Comparison of ENCODE assay signal across 20 cellular contexts in the genomic region with DNA sequence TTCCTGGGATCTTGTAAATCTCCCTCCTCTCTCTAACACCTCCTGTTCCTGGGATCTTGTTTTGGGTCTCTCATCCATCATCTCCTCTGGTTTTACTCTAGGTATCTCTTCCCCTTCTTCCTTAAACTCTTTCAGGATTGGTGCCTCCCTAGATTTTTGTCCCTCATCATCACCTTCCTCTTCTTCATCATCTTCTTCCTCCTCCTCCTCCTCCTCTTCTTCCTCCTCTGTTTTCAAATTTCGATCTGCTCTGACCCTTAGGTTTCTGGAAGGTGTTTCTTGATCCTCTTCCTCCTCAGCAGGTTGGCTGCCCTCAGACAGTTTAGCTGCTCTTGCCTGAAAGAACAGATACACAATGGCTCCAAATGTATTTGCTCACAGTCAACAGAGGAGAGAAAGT. TPM values are rescaled to one million over a fixed set of nuclear protein-coding genes. Genes with fewer than 3 reads are reported as not detected.
A peak's percentile ranks its signal among the peaks of the same experiment; 100 is the strongest.
DNase-seq lines count a peak whose midpoint lies in the region; ATAC-seq and TF ChIP-seq lines count a peak whose summit lies in the region.
"Had no signal": no experiment of that assay in that cellular context is flagged by ENCODE, and none has a peak within 500 bp of the region (broad histone marks: within the 10 kb centered on the region; RNA-seq: fewer than 3 reads in every experiment).

No MANE protein-coding gene starts in this region.

- intact Hi-C loops in activated naive CD4-positive, alpha-beta T cell treated with anti-CD3 and anti-CD28 coated beads for 36 hours (cut with micrococcal nuclease) = no loop called here

- peaks cover 30% of the 10 kb centered on the region for H3K4me1 ChIP-seq in RWPE2 (ENCODE audit: insufficient read depth, poor library complexity, severe bottlenecking)
- H3K4me1 ChIP-seq: colonic mucosa, prostate gland had no signal

- ATAC-seq in RWPE2 (ENCODE audit: low read depth) (no peak), GM19463 (IDR thresholded peaks at IDR 0.05; ENCODE audit: unreplicated experiment) (no peak)
- no peak for ATAC-seq in stimulated activated naive B cell treated with anti-CD40 and anti-IgM and Interleukin-4, amounts not matched to agents 10 μg/mL and 1 μg/mL and 100 μg/mL, for 72 hours (replicated peaks)
- ATAC-seq: gastroesophageal sphincter, GM23338, Right ventricle myocardium inferior, upper lobe of right lung had no signal

- CTCF ChIA-PET in activated naive CD4-positive, alpha-beta T cell treated with anti-CD3 and anti-CD28 coated beads for 36 hours (lab: Charles Lee) = interaction anchor here (0.6 to 2.7 kb wide), 7 partner anchors 8 to 94 kb away, joined by 3 to 11 read pairs (median 3); partner anchors contain the start of genes ACIN1 and PSMB11

- DNase-seq in activated naive CD4-positive, alpha-beta T cell treated with anti-CD3 and anti-CD28 coated beads for 36 hours = no peak
- DNase-seq in activated naive CD4-positive, alpha-beta T cell (lab: John Stamatoyannopoulos, UW) = no peak
- no peak for DNase-seq in RWPE2 (ENCODE audit: low spot score)
- no peak for DNase-seq in chondrocyte (ENCODE audit: low spot score)
- DNase-seq in stimulated activated naive B cell treated with anti-CD40 and anti-IgM and Interleukin-4, amounts not matched to agents 10 μg/mL and 1 μg/mL and 100 μg/mL, for 72 hours = no peak
- DNase-seq in NK-92 (lab: John Stamatoyannopoulos, UW; ENCODE audit: unreplicated experiment) = no peak
- DNase-seq in SIG-M5 treated with dmso at 0.1 percent for 504 hours (lab: John Stamatoyannopoulos, UW; ENCODE audit: unreplicated experiment) = no peak
- DNase-seq: colonic mucosa, naive B cell, spleen, T-helper 2 cell, upper lobe of right lung had no signal

- no peaks in the 10 kb centered on the region for H3K9me3 Mint-ChIP-seq in activated naive CD4-positive, alpha-beta T cell treated with anti-CD3 and anti-CD28 coated beads for 36 hours
- H3K9me3 Mint-ChIP-seq in chondrocyte (ENCODE audit: low read depth) = no peaks in the 10 kb centered on the region
- H3K9me3 Mint-ChIP-seq in stimulated activated naive B cell treated with anti-CD40 and anti-IgM and Interleukin-4, amounts not matched to agents 10 μg/mL and 1 μg/mL and 100 μg/mL, for 72 hours = no peaks in the 10 kb centered on the region
- H3K9me3 Mint-ChIP-seq: GM23338, naive B cell had no signal

- no peak overlapping the region for H3K4me3 ChIP-seq in RWPE2 (ENCODE audit: severe bottlenecking)
- H3K4me3 ChIP-seq: ascending aorta, colonic mucosa, gastroesophageal sphincter, GM23338, prostate gland, spleen, upper lobe of right lung had no signal

- H3K27me3 ChIP-seq in RWPE2 (ENCODE audit: insufficient read depth, poor library complexity, severe bottlenecking) = no peaks in the 10 kb centered on the region
- H3K27me3 ChIP-seq: ascending aorta, colonic mucosa, gastroesophageal sphincter, spleen, upper lobe of right lung had no signal

- peaks cover 38% of the 10 kb centered on the region for H3K36me3 Mint-ChIP-seq in activated naive CD4-positive, alpha-beta T cell treated with anti-CD3 and anti-CD28 coated beads for 36 hours (ENCODE audit: low read depth)
- H3K36me3 Mint-ChIP-seq in chondrocyte (ENCODE audit: low read depth) = peaks cover 31% of the 10 kb centered on the region
- H3K36me3 Mint-ChIP-seq in stimulated activated naive B cell treated with anti-CD40 and anti-IgM and Interleukin-4, amounts not matched to agents 10 μg/mL and 1 μg/mL and 100 μg/mL, for 72 hours = peaks cover 26 to 41% of the 10 kb centered on the region in 2 donors

- no peaks in the 10 kb centered on the region for H3K9me3 ChIP-seq in RWPE2 (ENCODE audit: severe bottlenecking)
- H3K9me3 ChIP-seq: ascending aorta, colonic mucosa, gastroesophageal sphincter, prostate gland, spleen, upper lobe of right lung had no signal

- no peaks in the 10 kb centered on the region for H3K27me3 Mint-ChIP-seq in activated naive CD4-positive, alpha-beta T cell treated with anti-CD3 and anti-CD28 coated beads for 36 hours (ENCODE audit: low read depth)
- H3K27me3 Mint-ChIP-seq in chondrocyte (ENCODE audit: low read depth) = no peaks in the 10 kb centered on the region
- H3K27me3 Mint-ChIP-seq in stimulated activated naive B cell treated with anti-CD40 and anti-IgM and Interleukin-4, amounts not matched to agents 10 μg/mL and 1 μg/mL and 100 μg/mL, for 72 hours = no peaks in the 10 kb centered on the region
- H3K27me3 Mint-ChIP-seq: naive B cell had no signal

- no peak for TF ChIP-seq CTCF in RWPE2 (IDR thresholded peaks at IDR 0.05; ENCODE audit: poor library complexity, severe bottlenecking)
- TF ChIP-seq CTCF in chondrocyte (IDR thresholded peaks at IDR 0.05) = no peak

- peak overlapping the region; percentile 3 for H3K27ac Mint-ChIP-seq in activated naive CD4-positive, alpha-beta T cell treated with anti-CD3 and anti-CD28 coated beads for 36 hours
- peak overlapping the region; percentile 80 for H3K27ac Mint-ChIP-seq in chondrocyte (ENCODE audit: unreplicated experiment)
- H3K27ac Mint-ChIP-seq in stimulated activated naive B cell treated with anti-CD40 and anti-IgM and Interleukin-4, amounts not matched to agents 10 μg/mL and 1 μg/mL and 100 μg/mL, for 72 hours = peak overlapping the region; percentile 72
- H3K27ac Mint-ChIP-seq: GM23338 had no signal

- H3K27ac ChIP-seq in RWPE2 (ENCODE audit: poor library complexity, severe bottlenecking) = peak overlapping the region; percentile 81
- H3K27ac ChIP-seq: colonic mucosa, prostate gland, upper lobe of right lung had no signal

- no peak overlapping the region for H3K4me3 Mint-ChIP-seq in activated naive CD4-positive, alpha-beta T cell treated with anti-CD3 and anti-CD28 coated beads for 36 hours
- H3K4me3 Mint-ChIP-seq in chondrocyte (ENCODE audit: unreplicated experiment) = no peak overlapping the region
- H3K4me3 Mint-ChIP-seq in stimulated activated naive B cell treated with anti-CD40 and anti-IgM and Interleukin-4, amounts not matched to agents 10 μg/mL and 1 μg/mL and 100 μg/mL, for 72 hours = no peak overlapping the region
- H3K4me3 Mint-ChIP-seq: GM23338 had no signal

- H3K36me3 ChIP-seq in RWPE2 (ENCODE audit: low read depth) = peaks cover 100% of the 10 kb centered on the region

- peaks cover 10% of the 10 kb centered on the region for H3K4me1 Mint-ChIP-seq in activated naive CD4-positive, alpha-beta T cell treated with anti-CD3 and anti-CD28 coated beads for 36 hours (ENCODE audit: low read depth)
- peaks cover 30% of the 10 kb centered on the region for H3K4me1 Mint-ChIP-seq in chondrocyte (ENCODE audit: low read depth)
- H3K4me1 Mint-ChIP-seq in stimulated activated naive B cell treated with anti-CD40 and anti-IgM and Interleukin-4, amounts not matched to agents 10 μg/mL and 1 μg/mL and 100 μg/mL, for 72 hours = peaks cover 12 to 16% of the 10 kb centered on the region in 2 donors
- H3K4me1 Mint-ChIP-seq: GM23338, naive B cell had no signal

RNA-seq across cellular contexts. Expression of gene ACIN1, which starts 14.5 kb away (rescaled TPM):
- 100 to 1,000 TPM; 152 to 156 TPM for total RNA-seq in activated naive CD4-positive, alpha-beta T cell treated with anti-CD3 and anti-CD28 coated beads for 36 hours
- 129 to 169 TPM (median 137 TPM) in 3 replicates for total RNA-seq in chondrocyte

RNA-seq across cellular contexts. Expression of gene C14orf119, which starts 14.8 kb away (rescaled TPM):
- 10 to 100 TPM; 39.8 to 44.2 TPM for total RNA-seq in activated naive CD4-positive, alpha-beta T cell treated with anti-CD3 and anti-CD28 coated beads for 36 hours
- 51.0 to 56.8 TPM (median 52.5 TPM) in 3 replicates for total RNA-seq in chondrocyte

RNA-seq across cellular contexts. Expression of gene CDH24, which starts 23.2 kb away (rescaled TPM):
- total RNA-seq in activated naive CD4-positive, alpha-beta T cell treated with anti-CD3 and anti-CD28 coated beads for 36 hours = 1 to 10 TPM; 1.3 to 1.4 TPM
- 9.3 to 10.6 TPM (median 10.2 TPM) in 3 replicates for total RNA-seq in chondrocyte

RNA-seq across cellular contexts. Expression of gene CIROP, which starts 24.3 kb away (rescaled TPM):
- not detected for total RNA-seq in activated naive CD4-positive, alpha-beta T cell treated with anti-CD3 and anti-CD28 coated beads for 36 hours
- total RNA-seq in chondrocyte = not detected in 3 replicates
- total RNA-seq: ascending aorta, colonic mucosa, GM23338, HT-29, liver, prostate gland, Right ventricle myocardium inferior, spleen, upper lobe of right lung had no signal

RNA-seq across cellular contexts. Expression of gene PSMB11, which starts 38.5 kb away (rescaled TPM):
- total RNA-seq in activated naive CD4-positive, alpha-beta T cell treated with anti-CD3 and anti-CD28 coated beads for 36 hours = not detected
- not detected in 3 replicates for total RNA-seq in chondrocyte
- total RNA-seq: ascending aorta, colonic mucosa, HT-29, liver, prostate gland, Right ventricle myocardium inferior, spleen, upper lobe of right lung had no signal

Comparison
In these comparisons a context has a peak if more than half of its experiments do, and no peak if none do; other contexts are left out.
1. H3K27ac Mint-ChIP-seq: peak in every context shown above with its lines; median percentile 80 in chondrocyte; 72 in stimulated activated naive B cell treated with anti-CD40 and anti-IgM and Interleukin-4, amounts not matched to agents 10 μg/mL and 1 μg/mL and 100 μg/mL, for 72 hours; 3 in activated naive CD4-positive, alpha-beta T cell treated with anti-CD3 and anti-CD28 coated beads for 36 hours.